14 cellular contexts compared by ENCODE assay signal in genomic region chr9:1722404-1722803, GRCh38.
DNase-seq lines count a peak whose midpoint lies in the region; ATAC-seq, FAIRE-seq and TF ChIP-seq lines count a peak whose summit lies in the region.
"Had no signal": no experiment of that assay in that cellular context is flagged by ENCODE, and none has a peak within 500 bp of the region (broad histone marks: within the 10 kb centered on the region; RNA-seq: fewer than 3 reads in every experiment).

No MANE protein-coding gene starts in this region.

- no peaks in the 10 kb centered on the region for H3K4me1 ChIP-seq in pancreas
- H3K4me1 ChIP-seq: uterus had no signal

- H3K27ac ChIP-seq in pancreas, result no peak overlapping the region
- H3K27ac ChIP-seq: uterus had no signal

- intact Hi-C loops in pancreas (cut with DNase I) (no loop called here), posterior vena cava (cut with DNase I) (no loop called here)

- TF ChIP-seq CTCF in pancreas (IDR thresholded peaks at IDR 0.05), result no peak

- ATAC-seq in HG03520 (IDR thresholded peaks at IDR 0.05; ENCODE audit: unreplicated experiment) (peak; percentile 64), pancreas (peak in 3 of 4 donors; percentile 50 to 73 (median 62))
- ATAC-seq: activated T-helper 17 cell treated with anti-CD3 and anti-CD28 coated beads, Interleukin-2, amount 50 U/mL, for 72 hours had no signal

- no peak overlapping the region for H3K4me3 ChIP-seq in pancreas
- H3K4me3 ChIP-seq: uterus had no signal

- DNase-seq in NCI-H748 (lab: John Stamatoyannopoulos, UW; ENCODE audit: unreplicated experiment), result peak; percentile 14
- no peak for DNase-seq in NCI-H748 treated with DMSO at 0.1 percent for 48 hours (lab: John Stamatoyannopoulos, UW)
- DNase-seq in SW480 (ENCODE audit: low spot score), result peak; percentile 28
- no peak for DNase-seq in pancreas
- no peak for DNase-seq in posterior vena cava (ENCODE audit: low spot score)
- DNase-seq in activated naive CD4-positive, alpha-beta T cell treated with anti-CD3 and anti-CD28 coated beads, Interleukin-2, amount 50 U/mL, for 16 hours, result no peak
- no peak for DNase-seq in GOT3 (lab: John Stamatoyannopoulos, UW)
- DNase-seq: DND-41; head of caudate nucleus; NK-92 treated with Interleukin-12 subunit alpha and Interleukin-12 subunit beta, amount 100 ng/mL, for 24 hours; uterus had no signal

- no peak for FAIRE-seq in pancreas (lab: Jason Lieb, UNC)
- FAIRE-seq: GM18507 had no signal

- no peaks in the 10 kb centered on the region for H3K9me3 ChIP-seq in pancreas
- H3K9me3 ChIP-seq: uterus had no signal

- 56 to 69% methylated on average over 1 of the region's 1 CpG for WGBS in pancreas, 2 donors

- no peaks in the 10 kb centered on the region for H3K27me3 ChIP-seq in pancreas
- H3K27me3 ChIP-seq: uterus had no signal

- no peaks in the 10 kb centered on the region for H3K36me3 ChIP-seq in pancreas
- H3K36me3 ChIP-seq: uterus had no signal

Comparison
In these comparisons a context has a peak if more than half of its experiments do, and no peak if none do; other contexts are left out.
1. DNase-seq: peak in NCI-H748 (single experiment) and SW480 (single experiment); none in NCI-H748 treated with DMSO at 0.1 percent for 48 hours (single experiment), pancreas (0 of 6), posterior vena cava (single experiment), activated naive CD4-positive, alpha-beta T cell treated with anti-CD3 and anti-CD28 coated beads, Interleukin-2, amount 50 U/mL, for 16 hours (single experiment) and GOT3 (single experiment).